ENCODE assay signal across 8 cellular contexts in genomic region chr1:40530735-40531380, GRCh38. TPM values are rescaled to one million over a fixed set of nuclear protein-coding genes. Genes with fewer than 3 reads are reported as not detected.
A peak's percentile ranks its signal among the peaks of the same experiment; 100 is the strongest.
DNase-seq lines count a peak whose midpoint lies in the region; ATAC-seq lines count a peak whose summit lies in the region.

No MANE protein-coding gene starts in this region.

- peaks cover 14 to 16% of the 10 kb centered on the region in 2 donors for H3K9me3 Mint-ChIP-seq in activated naive CD4-positive, alpha-beta T cell treated with anti-CD3 and anti-CD28 coated beads, Interleukin-2, amount 50 U/mL, for 72 hours
- peaks cover 13% of the 10 kb centered on the region for H3K9me3 Mint-ChIP-seq in stimulated activated effector memory CD8-positive, alpha-beta T cell treated with anti-CD3 and anti-CD28 coated beads, Interleukin-12 subunit alpha, Interleukin-12 subunit beta, amount 100 ng/mL, for 72 hours

- peaks cover 25% of the 10 kb centered on the region for H3K4me1 Mint-ChIP-seq in stimulated activated effector memory CD8-positive, alpha-beta T cell treated with anti-CD3 and anti-CD28 coated beads, Interleukin-12 subunit alpha, Interleukin-12 subunit beta, amount 100 ng/mL, for 72 hours

- peak overlapping the region; percentile 92 for H3K4me3 ChIP-seq in iPS-11a (ENCODE audit: low read depth, low read length)

- peak overlapping the region; percentile 90 for H3K4me3 Mint-ChIP-seq in stimulated activated effector memory CD8-positive, alpha-beta T cell treated with anti-CD3 and anti-CD28 coated beads, Interleukin-12 subunit alpha, Interleukin-12 subunit beta, amount 100 ng/mL, for 72 hours

- DNase-seq in GF-D8 (lab: John Stamatoyannopoulos, UW) (peak; percentile 43), nucleus accumbens (lab: John Stamatoyannopoulos, UW) (no peak)
- no peak for DNase-seq in activated naive CD4-positive, alpha-beta T cell treated with anti-CD3 and anti-CD28 coated beads, Interleukin-2, amount 50 U/mL, for 72 hours (ENCODE audit: low spot score in 2 of 2)
- peak in 1 of 2 donors; percentile 50 for DNase-seq in stimulated activated effector memory CD8-positive, alpha-beta T cell treated with anti-CD3 and anti-CD28 coated beads, Interleukin-12 subunit alpha, Interleukin-12 subunit beta, amount 100 ng/mL, for 72 hours (ENCODE audit: low spot score in 2 of 2)
- DNase-seq in activated effector memory CD4-positive, alpha-beta T cell treated with Interleukin-2 at 50 U/mL for 16 hours: no peak

- peaks cover 17 to 18% of the 10 kb centered on the region in 2 donors for H3K36me3 Mint-ChIP-seq in activated naive CD4-positive, alpha-beta T cell treated with anti-CD3 and anti-CD28 coated beads, Interleukin-2, amount 50 U/mL, for 72 hours
- peaks cover 6% of the 10 kb centered on the region for H3K36me3 Mint-ChIP-seq in stimulated activated effector memory CD8-positive, alpha-beta T cell treated with anti-CD3 and anti-CD28 coated beads, Interleukin-12 subunit alpha, Interleukin-12 subunit beta, amount 100 ng/mL, for 72 hours

- H3K27ac Mint-ChIP-seq in activated naive CD4-positive, alpha-beta T cell treated with anti-CD3 and anti-CD28 coated beads, Interleukin-2, amount 50 U/mL, for 72 hours: peak overlapping the region; percentile 91 to 95
- H3K27ac Mint-ChIP-seq in stimulated activated effector memory CD8-positive, alpha-beta T cell treated with anti-CD3 and anti-CD28 coated beads, Interleukin-12 subunit alpha, Interleukin-12 subunit beta, amount 100 ng/mL, for 72 hours: peak overlapping the region; percentile 91

- ATAC-seq in HG03060 (IDR thresholded peaks at IDR 0.05; ENCODE audit: low read depth, unreplicated experiment) (peak; percentile 6), GM21447 (IDR thresholded peaks at IDR 0.05; ENCODE audit: unreplicated experiment) (no peak)
- ATAC-seq in activated naive CD4-positive, alpha-beta T cell treated with anti-CD3 and anti-CD28 coated beads, Interleukin-2, amount 50 U/mL, for 72 hours: peak in 1 of 2 donors; percentile 11
- ATAC-seq in stimulated activated effector memory CD8-positive, alpha-beta T cell treated with anti-CD3 and anti-CD28 coated beads, Interleukin-12 subunit alpha, Interleukin-12 subunit beta, amount 100 ng/mL, for 72 hours: no peak

RNA-seq across cellular contexts. Expression of gene ZNF684, which starts 0.6 kb away (rescaled TPM):
- total RNA-seq in activated naive CD4-positive, alpha-beta T cell treated with anti-CD3 and anti-CD28 coated beads, Interleukin-2, amount 50 U/mL, for 72 hours: 10 to 100 TPM in 1 of 2 donors, 1 to 10 TPM in 1; 4.2 to 13.3 TPM

RNA-seq across cellular contexts. Expression of gene EXO5, which starts 22.3 kb away (rescaled TPM):
- 1 to 10 TPM; 3.6 to 8.4 TPM for total RNA-seq in activated naive CD4-positive, alpha-beta T cell treated with anti-CD3 and anti-CD28 coated beads, Interleukin-2, amount 50 U/mL, for 72 hours

RNA-seq across cellular contexts. Expression of gene ZFP69, which starts 53.8 kb away (rescaled TPM):
- total RNA-seq in activated naive CD4-positive, alpha-beta T cell treated with anti-CD3 and anti-CD28 coated beads, Interleukin-2, amount 50 U/mL, for 72 hours: 1 to 10 TPM in 1 of 2 donors, under 1 TPM in 1; 0.71 to 4.9 TPM
